ENCODE assay signal across 8 cellular contexts in the genomic region with DNA sequence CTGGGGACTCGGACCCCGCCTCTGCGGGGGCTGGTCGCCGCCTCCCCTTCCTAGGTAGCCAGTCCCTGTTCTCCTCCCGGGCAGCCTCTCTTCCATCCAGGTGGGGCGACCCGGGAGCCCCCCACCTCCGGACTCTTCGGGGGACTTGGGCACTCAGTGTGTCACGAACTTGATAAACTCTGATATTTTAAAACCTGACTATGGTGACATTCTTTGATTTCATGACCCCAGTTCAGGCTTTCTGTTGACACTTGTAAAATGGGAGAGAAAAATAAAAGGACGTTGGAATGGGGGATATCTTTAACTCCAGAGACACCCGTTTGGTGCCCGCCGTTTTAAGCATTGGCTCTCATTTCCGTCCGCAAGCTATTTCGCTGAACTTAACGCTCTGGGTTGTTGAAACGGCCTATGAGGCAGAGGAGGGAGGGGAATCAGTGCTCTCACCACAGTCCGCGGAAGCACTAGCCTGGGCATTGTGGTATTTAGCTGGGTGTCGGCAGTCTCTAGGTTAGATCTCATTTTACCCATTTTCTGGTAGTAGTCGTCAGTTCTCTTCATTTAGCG. TPM values are rescaled to one million over a fixed set of nuclear protein-coding genes. Genes with fewer than 3 reads are reported as not detected.
DNase-seq lines count a peak whose midpoint lies in the region; ATAC-seq and TF ChIP-seq lines count a peak whose summit lies in the region.

No MANE protein-coding gene starts in this region.

- peak overlapping the region; percentile 37 to 81 for H3K4me3 ChIP-seq in CD4-positive, alpha-beta memory T cell (ENCODE audit: low read length in 2 of 2)
- peak overlapping the region; percentile 86 for H3K4me3 ChIP-seq in RWPE2 (ENCODE audit: severe bottlenecking)
- H3K4me3 ChIP-seq in trophoblast cell (ENCODE audit: low read depth, low read length) = peak overlapping the region; percentile 94
- peak overlapping the region; percentile 65 to 97 for H3K4me3 ChIP-seq in vagina

- H3K79me1 ChIP-seq in trophoblast cell (ENCODE audit: low read length) = peaks cover 9% of the 10 kb centered on the region

- H3K9me3 ChIP-seq in CD4-positive, alpha-beta memory T cell (ENCODE audit: control insufficient read depth in 1 of 2, low read length in 2 of 2) = no peaks in the 10 kb centered on the region
- H3K9me3 ChIP-seq in RWPE2 (ENCODE audit: severe bottlenecking) = no peaks in the 10 kb centered on the region
- no peaks in the 10 kb centered on the region for H3K9me3 ChIP-seq in trophoblast cell (ENCODE audit: insufficient read depth, low read depth, low read length)
- no peaks in the 10 kb centered on the region for H3K9me3 ChIP-seq in vagina

- peak overlapping the region; percentile 88 for H2BK5ac ChIP-seq in trophoblast cell (ENCODE audit: low read depth, low read length, poor library complexity)

- WGBS in trophoblast cell (ENCODE audit: extremely low coverage, insufficient coverage, insufficient read length) = no CpG with 5 or more reads among the region's 25 CpGs

- H3K4me3 Mint-ChIP-seq in CD4-positive, alpha-beta memory T cell = peak overlapping the region; percentile 88 to 96 (median 94)

- TF ChIP-seq CTCF in RWPE2 (IDR thresholded peaks at IDR 0.05; ENCODE audit: poor library complexity, severe bottlenecking) (no peak), vagina (IDR thresholded peaks at IDR 0.05) (no peak)

- peak overlapping the region; percentile 78 for H3K14ac ChIP-seq in trophoblast cell (ENCODE audit: low read length)

- H3K4ac ChIP-seq in trophoblast cell (ENCODE audit: low read depth, low read length) = peak overlapping the region; percentile 23

- peak overlapping the region; percentile 83 for H3K4me2 ChIP-seq in trophoblast cell (ENCODE audit: low read length)

- H4K8ac ChIP-seq in trophoblast cell (ENCODE audit: low read depth, low read length) = peak overlapping the region; percentile 76

- H3K36me3 ChIP-seq in CD4-positive, alpha-beta memory T cell (ENCODE audit: insufficient read depth, low read length) = no peaks in the 10 kb centered on the region
- H3K36me3 ChIP-seq in RWPE2 (ENCODE audit: low read depth) (no peaks in the 10 kb centered on the region), trophoblast cell (ENCODE audit: control insufficient read depth in 1 of 2, insufficient read depth in 2 of 2, low read length in 2 of 2) (no peaks in the 10 kb centered on the region), vagina (no peaks in the 10 kb centered on the region)

- CTCF ChIA-PET in CD4-positive, alpha-beta memory T cell (lab: Charles Lee; ENCODE audit: partially characterized antibody) = interaction anchor here (0.8 to 1.4 kb wide), 4 partner anchors 31 to 383 kb away, joined by 3 to 4 read pairs (median 4); no protein-coding TSS in a partner anchor

- POLR2A ChIA-PET in CD4-positive, alpha-beta memory T cell (lab: Charles Lee; ENCODE audit: partially characterized antibody) = interaction anchor here (0.6 to 2.1 kb wide), 16 partner anchors 10 to 226 kb away, joined by 3 to 15 read pairs (median 4); a partner anchor contains a TSS

- no peak overlapping the region for H3K23ac ChIP-seq in trophoblast cell (ENCODE audit: low read length)

- H3K27me3 Mint-ChIP-seq in CD4-positive, alpha-beta memory T cell = no peaks in the 10 kb centered on the region

- H2BK12ac ChIP-seq in trophoblast cell (ENCODE audit: low read length) = no peak overlapping the region

- peak overlapping the region; percentile 94 for H3K9ac ChIP-seq in trophoblast cell (ENCODE audit: low read length)

- H3K27ac ChIP-seq in CD4-positive, alpha-beta memory T cell (ENCODE audit: low read depth, low read length) = peak overlapping the region; percentile 96
- H3K27ac ChIP-seq in RWPE2 (ENCODE audit: poor library complexity, severe bottlenecking) (peak overlapping the region; percentile 82), trophoblast cell (ENCODE audit: low read depth, low read length) (peak overlapping the region; percentile 92), vagina (peak overlapping the region; percentile 96)

- peak overlapping the region; percentile 66 for H2AFZ ChIP-seq in trophoblast cell (ENCODE audit: insufficient read depth, low read length, poor library complexity)

- H2AK5ac ChIP-seq in trophoblast cell (ENCODE audit: low read length) = no peak overlapping the region

- peak overlapping the region; percentile 89 to 99 (median 94) for H3K27ac Mint-ChIP-seq in CD4-positive, alpha-beta memory T cell
- H3K27ac Mint-ChIP-seq in activated naive CD4-positive, alpha-beta T cell treated with anti-CD3 and anti-CD28 coated beads, Interleukin-2, amount 50 U/mL, for 72 hours = peak overlapping the region; percentile 95 to 96

- peaks cover 44% of the 10 kb centered on the region for H3K4me1 ChIP-seq in CD4-positive, alpha-beta memory T cell (ENCODE audit: insufficient read depth, low read length)
- peaks cover 9% of the 10 kb centered on the region for H3K4me1 ChIP-seq in RWPE2 (ENCODE audit: insufficient read depth, poor library complexity, severe bottlenecking)
- no peaks in the 10 kb centered on the region for H3K4me1 ChIP-seq in trophoblast cell (ENCODE audit: control insufficient read depth in 1 of 2, insufficient read depth in 2 of 2, low read length in 2 of 2)
- peaks cover 29% of the 10 kb centered on the region for H3K4me1 ChIP-seq in vagina

- H3K27me3 ChIP-seq in CD4-positive, alpha-beta memory T cell (ENCODE audit: insufficient read depth, low read length) = no peaks in the 10 kb centered on the region
- H3K27me3 ChIP-seq in RWPE2 (ENCODE audit: insufficient read depth, poor library complexity, severe bottlenecking) = no peaks in the 10 kb centered on the region
- no peaks in the 10 kb centered on the region for H3K27me3 ChIP-seq in trophoblast cell (ENCODE audit: insufficient read depth, low read length)
- H3K27me3 ChIP-seq in vagina = no peaks in the 10 kb centered on the region

- H4K91ac ChIP-seq in trophoblast cell (ENCODE audit: low read depth, low read length) = peak overlapping the region; percentile 48

- H4K12ac ChIP-seq in trophoblast cell (ENCODE audit: low read depth, low read length) = peak overlapping the region; percentile 80

- H2BK120ac ChIP-seq in trophoblast cell (ENCODE audit: insufficient read depth, low read length, poor library complexity) = peak overlapping the region; percentile 74

- peaks cover 0 to 15% of the 10 kb centered on the region in 2 donors for H3K36me3 Mint-ChIP-seq in CD4-positive, alpha-beta memory T cell
- H3K36me3 Mint-ChIP-seq in activated naive CD4-positive, alpha-beta T cell treated with anti-CD3 and anti-CD28 coated beads, Interleukin-2, amount 50 U/mL, for 72 hours = peaks cover 0 to 7% of the 10 kb centered on the region in 2 donors

- TF ChIP-seq POLR2A in vagina (IDR thresholded peaks at IDR 0.05) = no peak

- intact Hi-C loops in CD4-positive, alpha-beta memory T cell (cut with micrococcal nuclease) = loop anchor here (1.0 to 5.0 kb wide), 3 partner anchors 55 to 283 kb away; no protein-coding TSS in a partner anchor
- intact Hi-C loops in Right ventricle myocardium superior (cut with DNase I) (no loop called here), vagina (cut with DNase I) (no loop called here)

- peaks cover 17 to 34% (median 25%) of the 10 kb centered on the region in 4 donors for H3K4me1 Mint-ChIP-seq in CD4-positive, alpha-beta memory T cell

- ATAC-seq in GM19438 (IDR thresholded peaks at IDR 0.05; ENCODE audit: low read depth, unreplicated experiment) (peak; percentile 30), HG03565 (IDR thresholded peaks at IDR 0.05; ENCODE audit: unreplicated experiment) (peak; percentile 29), RWPE2 (ENCODE audit: low read depth) (peak; percentile 31), Right ventricle myocardium superior (ENCODE audit: poor library complexity) (peak; percentile 24)
- ATAC-seq in activated naive CD4-positive, alpha-beta T cell treated with anti-CD3 and anti-CD28 coated beads, Interleukin-2, amount 50 U/mL, for 72 hours = peak in 1 of 2 donors; percentile 46

- DNase-seq in CD4-positive, alpha-beta memory T cell = peak; percentile 50 to 73 (median 51)
- DNase-seq in RWPE2 (ENCODE audit: low spot score) (no peak), Right ventricle myocardium superior (peak; percentile 67), trophoblast cell (peak; percentile 36 to 65), vagina (ENCODE audit: extremely low spot score in 2 of 2) (no peak)
- DNase-seq in activated naive CD4-positive, alpha-beta T cell treated with anti-CD3 and anti-CD28 coated beads, Interleukin-2, amount 50 U/mL, for 72 hours (ENCODE audit: low spot score in 2 of 2) = peak; percentile 45 to 73

- H3K79me2 ChIP-seq in trophoblast cell (ENCODE audit: control insufficient read depth, insufficient read depth, low read length, poor library complexity) = peaks cover 9% of the 10 kb centered on the region

- peak overlapping the region; percentile 86 for H3K18ac ChIP-seq in trophoblast cell (ENCODE audit: low read length)

- H3K9me3 Mint-ChIP-seq in CD4-positive, alpha-beta memory T cell = no peaks in the 10 kb centered on the region
- no peaks in the 10 kb centered on the region for H3K9me3 Mint-ChIP-seq in activated naive CD4-positive, alpha-beta T cell treated with anti-CD3 and anti-CD28 coated beads, Interleukin-2, amount 50 U/mL, for 72 hours

RNA-seq across cellular contexts. Expression of a gene that starts 0.7 kb away (rescaled TPM):
- 10 to 100 TPM; 31.7 to 35.9 TPM for total RNA-seq in CD4-positive, alpha-beta memory T cell
- polyA plus RNA-seq in CD4-positive, alpha-beta memory T cell = 10 to 100 TPM; 34.7 to 37.4 TPM
- total RNA-seq in activated naive CD4-positive, alpha-beta T cell treated with anti-CD3 and anti-CD28 coated beads, Interleukin-2, amount 50 U/mL, for 72 hours = 10 to 100 TPM; 33.5 to 66.0 TPM
- total RNA-seq in Right ventricle myocardium superior = 34.8 TPM
- 45.2 and 45.4 TPM in 2 replicates for polyA plus RNA-seq in trophoblast cell (2013)
- total RNA-seq in vagina = 33.6 TPM

RNA-seq across cellular contexts. Expression of a gene that starts 36.7 kb away (rescaled TPM):
- total RNA-seq in CD4-positive, alpha-beta memory T cell = 100 to 1,000 TPM; 122 to 133 TPM
- 100 to 1,000 TPM; 168 to 298 TPM for polyA plus RNA-seq in CD4-positive, alpha-beta memory T cell
- total RNA-seq in activated naive CD4-positive, alpha-beta T cell treated with anti-CD3 and anti-CD28 coated beads, Interleukin-2, amount 50 U/mL, for 72 hours = 100 to 1,000 TPM; 150 to 490 TPM
- total RNA-seq in Right ventricle myocardium superior = 37.5 TPM
- not detected in 2 replicates for polyA plus RNA-seq in trophoblast cell (2013)
- total RNA-seq in vagina = 117 TPM

RNA-seq across cellular contexts. Expression of a gene that starts 55.4 kb away (rescaled TPM):
- 10 to 100 TPM; 35.7 to 39.0 TPM for total RNA-seq in CD4-positive, alpha-beta memory T cell
- polyA plus RNA-seq in CD4-positive, alpha-beta memory T cell = 10 to 100 TPM; 14.2 to 21.5 TPM
- 10 to 100 TPM; 44.4 to 45.9 TPM for total RNA-seq in activated naive CD4-positive, alpha-beta T cell treated with anti-CD3 and anti-CD28 coated beads, Interleukin-2, amount 50 U/mL, for 72 hours
- 36.4 TPM for total RNA-seq in Right ventricle myocardium superior
- polyA plus RNA-seq in trophoblast cell (2013) = 38.2 and 39.4 TPM in 2 replicates
- 27.5 TPM for total RNA-seq in vagina

Comparison
In these comparisons a context has a peak if more than half of its experiments do, and no peak if none do; other contexts are left out.
1. DNase-seq: peak in CD4-positive, alpha-beta memory T cell (5 of 5), activated naive CD4-positive, alpha-beta T cell treated with anti-CD3 and anti-CD28 coated beads, Interleukin-2, amount 50 U/mL, for 72 hours (2 of 2), Right ventricle myocardium superior (single experiment) and trophoblast cell (2 of 2); none in RWPE2 (single experiment) and vagina (0 of 2).
2. Peak in every context shown above with its lines, with median percentiles within 50 percentile points of each other: H3K27ac ChIP-seq and H3K4me3 ChIP-seq.